ENCODE assay signal across 6 cellular contexts in the genomic region with DNA sequence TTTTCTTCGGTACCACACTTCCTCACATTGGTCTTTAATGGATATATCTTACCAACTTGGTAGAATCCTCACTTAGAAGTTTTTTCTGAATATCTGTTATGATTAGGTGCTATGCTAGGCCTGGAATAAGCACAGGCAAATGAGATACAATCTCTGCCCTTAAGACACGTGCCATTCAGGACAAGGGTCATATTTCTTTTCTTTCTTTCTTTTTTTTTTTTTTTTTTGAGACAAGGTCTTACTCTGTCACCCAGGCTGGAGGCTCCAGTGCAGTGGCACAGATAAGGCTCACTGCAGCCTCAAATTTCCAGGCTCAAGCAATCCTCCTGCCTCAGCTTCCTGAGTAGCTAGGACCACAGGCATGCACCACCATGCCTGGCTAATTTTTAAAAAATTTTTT. TPM values are rescaled to one million over a fixed set of nuclear protein-coding genes. Genes with fewer than 3 reads are reported as not detected.
DNase-seq lines count a peak whose midpoint lies in the region; ATAC-seq, FAIRE-seq and TF ChIP-seq lines count a peak whose summit lies in the region.
"Not testable (repeated sequence)": the region's sequence is repeated elsewhere in the genome, so short reads cannot be mapped to it uniquely, and the experiment has no call there.
"Had no signal": no experiment of that assay in that cellular context is flagged by ENCODE, and none has a peak within 500 bp of the region (broad histone marks: within the 10 kb centered on the region; RNA-seq: fewer than 3 reads in every experiment).

No MANE protein-coding gene starts in this region.

- not testable (repeated sequence) for BruUV-seq in PC-9 (replicated peaks; lab: Mats Ljungman, UMichigan)

- not testable (repeated sequence) for H3K9me3 Mint-ChIP-seq in activated CD4-positive, alpha-beta T cell treated with anti-CD3 and anti-CD28 coated beads, Interleukin-2, amount 10 ng/mL, durations not matched to agents 24 days and 14 days

- ATAC-seq in left colon: peak; percentile 46

- not testable (repeated sequence) for H3K9me3 ChIP-seq in PC-9 (ENCODE audit: insufficient read depth, low read depth); small intestine (ENCODE audit: control insufficient read depth, low read depth)

- not testable (repeated sequence) for H3K4me3 ChIP-seq in PC-9; small intestine (ENCODE audit: low read depth in 1 of 2, low read length in 2 of 2)

- CTCF ChIA-PET in PC-9 (lab: Charles Lee): not testable (repeated sequence)

- POLR2A ChIA-PET in PC-9 (lab: Charles Lee; ENCODE audit: unreplicated experiment): not testable (repeated sequence)

- WGBS in small intestine, 3 donors: 58 to 75% (median 67%) methylated on average over 2 of the region's 2 CpGs

- H2AFZ ChIP-seq in PC-9: not testable (repeated sequence)

- not testable (repeated sequence) for TF ChIP-seq CTCF in PC-9 (conservative IDR thresholded peaks at IDR 0.05)

- not testable (repeated sequence) for H3K4me3 Mint-ChIP-seq in activated CD4-positive, alpha-beta T cell treated with anti-CD3 and anti-CD28 coated beads, Interleukin-2, amount 10 ng/mL, durations not matched to agents 24 days and 14 days

- H3K27me3 Mint-ChIP-seq in activated CD4-positive, alpha-beta T cell treated with anti-CD3 and anti-CD28 coated beads, Interleukin-2, amount 10 ng/mL, durations not matched to agents 24 days and 14 days: not testable (repeated sequence)

- not testable (repeated sequence) for H3K36me3 Mint-ChIP-seq in activated CD4-positive, alpha-beta T cell treated with anti-CD3 and anti-CD28 coated beads, Interleukin-2, amount 10 ng/mL, durations not matched to agents 24 days and 14 days (ENCODE audit: low read depth)

- H4K20me1 ChIP-seq in PC-9 (ENCODE audit: insufficient read depth): not testable (repeated sequence)

- intact Hi-C loops in PC-9 (cut with micrococcal nuclease; ENCODE audit: unreplicated experiment); activated CD4-positive, alpha-beta T cell treated with anti-CD3 and anti-CD28 coated beads, Interleukin-2, amount 10 ng/mL, durations not matched to agents 24 days and 14 days (cut with micrococcal nuclease); left colon (cut with DNase I, micrococcal nuclease): not testable (repeated sequence)

- H3F3A ChIP-seq in PC-9 (ENCODE audit: insufficient read depth, low read depth): not testable (repeated sequence)

- H3K79me2 ChIP-seq in PC-9 (ENCODE audit: low read depth): not testable (repeated sequence)

- H3K9me2 ChIP-seq in PC-9 (ENCODE audit: insufficient read depth): not testable (repeated sequence)

- not testable (repeated sequence) for H3K4me2 ChIP-seq in PC-9

- H3K36me3 ChIP-seq in PC-9 (ENCODE audit: low read depth); small intestine (ENCODE audit: control insufficient read depth in 2 of 2, insufficient read depth in 2 of 2, low read length in 2 of 2): not testable (repeated sequence)

- not testable (repeated sequence) for H3K27ac Mint-ChIP-seq in activated CD4-positive, alpha-beta T cell treated with anti-CD3 and anti-CD28 coated beads, Interleukin-2, amount 10 ng/mL, durations not matched to agents 24 days and 14 days

- H3K4me1 ChIP-seq in PC-9 (replicated peaks; ENCODE audit: insufficient read depth): peaks cover 20% of the 10 kb centered on the region
- H3K4me1 ChIP-seq in small intestine (ENCODE audit: control insufficient read depth in 2 of 2, insufficient read depth in 1 of 2, low read depth in 1 of 2, low read length in 1 of 2): not testable (repeated sequence)

- H3K27ac ChIP-seq in PC-9 (peak overlapping the region; percentile 90), epithelial cell of prostate (peak overlapping the region; percentile 76), small intestine (ENCODE audit: low read depth in 1 of 2, low read length in 1 of 2) (peak overlapping the region in 1 of 2 donors; percentile 83)

- DNase-seq in PC-9; epithelial cell of prostate (ENCODE audit: low read depth, low spot score); left colon: not testable (repeated sequence)
- peak; percentile 39 for DNase-seq in activated CD4-positive, alpha-beta T cell treated with anti-CD3 and anti-CD28 coated beads, Interleukin-2, amount 10 ng/mL, durations not matched to agents 24 days and 14 days
- DNase-seq in small intestine: peak; percentile 55

- peaks cover 12% of the 10 kb centered on the region for H3K4me1 Mint-ChIP-seq in activated CD4-positive, alpha-beta T cell treated with anti-CD3 and anti-CD28 coated beads, Interleukin-2, amount 10 ng/mL, durations not matched to agents 24 days and 14 days

- not testable (repeated sequence) for FAIRE-seq in small intestine (lab: Jason Lieb, UNC)

- H3K27me3 ChIP-seq in PC-9 (ENCODE audit: insufficient read depth, low read depth); small intestine (ENCODE audit: control insufficient read depth in 2 of 2, insufficient read depth in 2 of 2, low read length in 2 of 2): not testable (repeated sequence)

RNA-seq across cellular contexts. Expression of a gene that starts 23.0 kb away (rescaled TPM):
- total RNA-seq in PC-9 (2021) (7.1 and 12.2 TPM in 2 replicates), left colon (1 to 10 TPM; 1.3 to 2.1 TPM)
- total RNA-seq in activated CD4-positive, alpha-beta T cell treated with anti-CD3 and anti-CD28 coated beads, Interleukin-2, amount 10 ng/mL, durations not matched to agents 24 days and 14 days: 1.3 and 1.4 TPM in 2 replicates
- 1 to 10 TPM in 2 of 3 donors, under 1 TPM in 1; 0.52 to 2.2 (median 1.6) TPM for polyA plus RNA-seq in small intestine
- total RNA-seq: A172 had no signal

RNA-seq across cellular contexts. Expression of a gene that starts 49.0 kb away (rescaled TPM):
- total RNA-seq in PC-9 (2021) (13.8 and 15.9 TPM in 2 replicates), left colon (10 to 100 TPM; 38.3 to 38.5 TPM)
- 28.2 and 29.9 TPM in 2 replicates for total RNA-seq in activated CD4-positive, alpha-beta T cell treated with anti-CD3 and anti-CD28 coated beads, Interleukin-2, amount 10 ng/mL, durations not matched to agents 24 days and 14 days
- polyA plus RNA-seq in small intestine: 10 to 100 TPM in 2 of 3 donors, 1 to 10 TPM in 1; 8.7 to 19.9 (median 14.3) TPM

RNA-seq across cellular contexts. Expression of a gene that starts 52.3 kb away (rescaled TPM):
- total RNA-seq in PC-9 (2021) (1.2 and 1.5 TPM in 2 replicates), left colon (under 1 TPM; 0.43 to 0.56 TPM)
- total RNA-seq in activated CD4-positive, alpha-beta T cell treated with anti-CD3 and anti-CD28 coated beads, Interleukin-2, amount 10 ng/mL, durations not matched to agents 24 days and 14 days: 5.7 and 6.8 TPM in 2 replicates
- polyA plus RNA-seq in small intestine: 1 to 10 TPM in 1 of 3 donors, under 1 TPM in 1, not detected in 1; 0.81 to 1.2 TPM

RNA-seq across cellular contexts. Expression of a gene that starts 52.5 kb away (rescaled TPM):
- total RNA-seq in PC-9 (2021) (4.5 TPM in 2 replicates), left colon (10 to 100 TPM; 12.9 to 13.9 TPM)
- total RNA-seq in activated CD4-positive, alpha-beta T cell treated with anti-CD3 and anti-CD28 coated beads, Interleukin-2, amount 10 ng/mL, durations not matched to agents 24 days and 14 days: 5.0 and 6.2 TPM in 2 replicates
- polyA plus RNA-seq in small intestine: 1 to 10 TPM; 4.9 to 9.6 (median 8.9) TPM

RNA-seq across cellular contexts. Expression of a gene that starts 57.9 kb away (rescaled TPM):
- total RNA-seq in PC-9 (2021): 55.3 and 72.8 TPM in 2 replicates
- 54.4 and 58.7 TPM in 2 replicates for total RNA-seq in activated CD4-positive, alpha-beta T cell treated with anti-CD3 and anti-CD28 coated beads, Interleukin-2, amount 10 ng/mL, durations not matched to agents 24 days and 14 days
- 100 to 1,000 TPM; 145 to 148 TPM for total RNA-seq in left colon
- polyA plus RNA-seq in small intestine: 100 to 1,000 TPM; 103 to 304 (median 164) TPM
